9 cellular contexts compared by ENCODE assay signal in genomic region chrX:118627084-118627758, GRCh38.
DNase-seq lines count a peak whose midpoint lies in the region; ATAC-seq and TF ChIP-seq lines count a peak whose summit lies in the region.
"Had no signal": no experiment of that assay in that cellular context is flagged by ENCODE, and none has a peak within 500 bp of the region (broad histone marks: within the 10 kb centered on the region; RNA-seq: fewer than 3 reads in every experiment).

No MANE protein-coding gene starts in this region.

- H3K4me3 ChIP-seq in testis, result no peak overlapping the region

- in situ Hi-C loops in SK-MEL-5 (cut with HindIII; ENCODE audit: low pct_unique_long_range_greater_than_20kb, low sequenced_read_pairs), result no loop called here

- no peak overlapping the region for H3K27ac ChIP-seq in testis

- intact Hi-C loops in testis (cut with DNase I; ENCODE audit: low total_unique reads), result no loop called here

- TF ChIP-seq CTCF in testis (IDR thresholded peaks at IDR 0.05), result peak in 1 of 3 experiments; percentile 11

- no peaks in the 10 kb centered on the region for H3K27me3 ChIP-seq in testis

- DNase-seq in Daoy (ENCODE audit: low read depth), result peak; percentile 1
- peak; percentile 22 for DNase-seq in HEK293T (ENCODE audit: extremely low spot score)
- peak; percentile 24 for DNase-seq in SK-MEL-5 (ENCODE audit: low read depth, low spot score)
- no peak for DNase-seq in left lobe of liver (ENCODE audit: low spot score)
- DNase-seq in activated CD4-positive, alpha-beta T cell treated with anti-CD3 and anti-CD28 coated beads, Interleukin-2, amount 50 U/mL, for 4 hours, result no peak
- DNase-seq in testis, result no peak
- no peak for DNase-seq in stimulated activated CD4-positive, alpha-beta T cell treated with anti-CD3 and anti-CD28 coated beads, Interleukin-2, amount 100 ng/mL, for 48 hours
- DNase-seq in immature natural killer cell, result no peak
- DNase-seq: Right ventricle myocardium superior had no signal

- H3K36me3 Mint-ChIP-seq in immature natural killer cell, result peaks cover 3 to 14% (median 4%) of the 10 kb centered on the region in 3 donors

- 69 to 80% methylated on average over 3 to 5 of the region's 5 CpGs for WGBS in testis, 2 donors

- no peak for TF ChIP-seq POLR2A in testis (IDR thresholded peaks at IDR 0.05)

- no peak overlapping the region for H3K4me3 Mint-ChIP-seq in immature natural killer cell

- no peaks in the 10 kb centered on the region for H3K36me3 ChIP-seq in testis (ENCODE audit: low read depth, missing control alignments)

- peak; percentile 81 for ATAC-seq in left lobe of liver

- H3K27ac Mint-ChIP-seq in immature natural killer cell, result no peak overlapping the region

- no peaks in the 10 kb centered on the region for H3K4me1 ChIP-seq in testis

- POLR2A ChIA-PET in HEK293T (lab: Yijun Ruan, JAX), result no interaction called here

- peaks cover 4 to 8% (median 6%) of the 10 kb centered on the region in 3 donors for H3K27me3 Mint-ChIP-seq in immature natural killer cell (ENCODE audit: low read depth in 3 of 3)

- H3K4me1 Mint-ChIP-seq in immature natural killer cell, result peaks cover 0 to 1% of the 10 kb centered on the region in 2 donors

- no peaks in the 10 kb centered on the region for H3K9me3 ChIP-seq in testis

- no peaks in the 10 kb centered on the region for H3K9me3 Mint-ChIP-seq in immature natural killer cell

- CTCF ChIA-PET in HEK293T (lab: Yijun Ruan, JAX), result interaction anchor here (0.6 to 1.4 kb wide), 6 partner anchors 11 to 197 kb away, joined by 3 to 4 read pairs (median 3); partner anchors contain the start of gene ZCCHC12

TF ChIP-seq in HEK293T, 16 proteins besides CTCF, POLR2A, EP300 and RAD21:
- TF ChIP-seq HDGF (IDR thresholded peaks at IDR 0.05; ENCODE audit: borderline replicate concordance), result no peak
- no peak for TF ChIP-seq FOXK2 (IDR thresholded peaks at IDR 0.05)
- TF ChIP-seq ARNT (IDR thresholded peaks at IDR 0.05), result no peak
- TF ChIP-seq FOXA1 (IDR thresholded peaks at IDR 0.05), result no peak
- no peak for TF ChIP-seq BHLHE40 (IDR thresholded peaks at IDR 0.05; ENCODE audit: borderline replicate concordance)
- no peak for TF ChIP-seq FOXM1 (IDR thresholded peaks at IDR 0.05; ENCODE audit: borderline replicate concordance)
- no peak for TF ChIP-seq NFRKB (IDR thresholded peaks at IDR 0.05)
- TF ChIP-seq TARDBP (IDR thresholded peaks at IDR 0.05), result no peak
- no peak for TF ChIP-seq LEF1 (IDR thresholded peaks at IDR 0.05; ENCODE audit: borderline replicate concordance)
- TF ChIP-seq SUZ12 (IDR thresholded peaks at IDR 0.05), result no peak
- no peak for TF ChIP-seq L3MBTL2 (conservative IDR thresholded peaks at IDR 0.05)
- TF ChIP-seq ELF4 (IDR thresholded peaks at IDR 0.05), result no peak

Comparison
In these comparisons a context has a peak if more than half of its experiments do, and no peak if none do; other contexts are left out.
1. DNase-seq: peak in Daoy (single experiment), HEK293T (single experiment) and SK-MEL-5 (single experiment); none in left lobe of liver (single experiment), activated CD4-positive, alpha-beta T cell treated with anti-CD3 and anti-CD28 coated beads, Interleukin-2, amount 50 U/mL, for 4 hours (0 of 2), testis (single experiment), stimulated activated CD4-positive, alpha-beta T cell treated with anti-CD3 and anti-CD28 coated beads, Interleukin-2, amount 100 ng/mL, for 48 hours (0 of 2) and immature natural killer cell (0 of 3).